Comparison of ENCODE assay signal across 8 cellular contexts in genomic region chr6:26521485-26522391, GRCh38. TPM values are rescaled to one million over a fixed set of nuclear protein-coding genes. Genes with fewer than 3 reads are reported as not detected.
DNase-seq lines count a peak whose midpoint lies in the region; ATAC-seq, FAIRE-seq and TF ChIP-seq lines count a peak whose summit lies in the region.

No MANE protein-coding gene starts in this region.

- under 1% methylated on average over 65 of the region's 76 CpGs for WGBS in GM12878 (ENCODE audit: insufficient coverage, insufficient replicate concordance, low lambda C conversion rate, missing lambda C conversion rate)

- no peak overlapping the region for H3K4me3 ChIP-seq in KMS-11 (IDR thresholded peaks at IDR 0.05; ENCODE audit: insufficient read depth, low read depth, low read length)
- H3K4me3 ChIP-seq in GM12878 = peak overlapping the region; percentile 57
- peak overlapping the region; percentile 84 for H3K4me3 ChIP-seq in iPS-11a (ENCODE audit: low read depth, low read length)
- peak overlapping the region; percentile 50 for H3K4me3 ChIP-seq in skeletal muscle cell (ENCODE audit: low read depth, low read length)

- H3K27ac ChIP-seq in KMS-11 (peak overlapping the region; percentile 97), GM12878 (ENCODE audit: control insufficient read depth, insufficient read depth) (peak overlapping the region; percentile 88)

- TF ChIP-seq RAD21 in GM12878 (IDR thresholded peaks at IDR 0.05; ENCODE audit: insufficient read depth, low read depth, low read length) = no peak

- no peaks in the 10 kb centered on the region for H3K9me3 ChIP-seq in GM12878 (replicated peaks; ENCODE audit: control insufficient read depth, insufficient read depth, low read length)

- ATAC-seq in GM21619 (IDR thresholded peaks at IDR 0.05; ENCODE audit: unreplicated experiment) = peak; percentile 80
- peak; percentile 94 for ATAC-seq in GM12878

- TF ChIP-seq CTCF in KMS-11 (conservative IDR thresholded peaks at IDR 0.05; ENCODE audit: low read depth, low read length) = peak; percentile 62
- peak; percentile 39 to 47 (median 44); a peak in 4 of 6 replicates for TF ChIP-seq CTCF in GM12878 (IDR thresholded peaks at IDR 0.05 in 2 of 3, conservative IDR thresholded peaks at IDR 0.05 in 1 of 3; ENCODE audit: control insufficient read depth in 2 of 3, extremely low read depth in 1 of 3, insufficient read depth in 1 of 3, low read depth in 3 of 3, low read length in 3 of 3)

- no peak for TF ChIP-seq EP300 in GM12878 (IDR thresholded peaks at IDR 0.05; ENCODE audit: borderline replicate concordance in 1 of 2, control insufficient read depth in 1 of 2, low read depth in 2 of 2, low read length in 2 of 2)

- H3K27me3 ChIP-seq in KMS-11 (ENCODE audit: insufficient read depth, low read depth) (no peaks in the 10 kb centered on the region), GM12878 (replicated peaks in 1 of 2; ENCODE audit: control insufficient read depth in 2 of 2, insufficient read depth in 2 of 2, low read length in 1 of 2) (no peaks in the 10 kb centered on the region)

- BruUV-seq in GM12878 (replicated peaks; lab: Mats Ljungman, UMichigan) = no TSS peak

- no peak for FAIRE-seq in GM12878 (lab: Jason Lieb, UNC)

- H3K79me2 ChIP-seq in KMS-11 (ENCODE audit: insufficient read depth, low read depth) = no peaks in the 10 kb centered on the region
- peaks cover 5% of the 10 kb centered on the region for H3K79me2 ChIP-seq in GM12878 (ENCODE audit: control insufficient read depth, insufficient read depth, low read length)

- H4K20me1 ChIP-seq in KMS-11 (ENCODE audit: insufficient read depth) (no peaks in the 10 kb centered on the region), GM12878 (ENCODE audit: control insufficient read depth, insufficient read depth) (no peaks in the 10 kb centered on the region)

- peak; percentile 87 for TF ChIP-seq POLR2A in GM12878 (IDR thresholded peaks at IDR 0.05; ENCODE audit: low read depth, low read length)

- in situ Hi-C loops in GM12878 (cut with MboI) = no loop called here

- RAD21 ChIA-PET in GM12878 (lab: Charles Lee; ENCODE audit: unreplicated experiment) = interaction anchor here (1.1 to 1.9 kb wide), 8 partner anchors 10 to 192 kb away, joined by 3 to 9 read pairs (median 4); partner anchors contain the start of gene HMGN4

- SMC1A ChIA-PET in GM12878 (lab: Charles Lee; ENCODE audit: uncharacterized antibody, unreplicated experiment) = interaction anchor here (0.7 to 2.4 kb wide), 10 partner anchors 11 to 50 kb away, joined by 3 to 14 read pairs (median 4); partner anchors contain the start of gene HMGN4

- POLR2A ChIA-PET in GM12878 (lab: Charles Lee) = interaction anchor here (0.5 to 4.7 kb wide), 4 partner anchors 11 to 1369 kb away, joined by 5 to 16 read pairs (median 12); no protein-coding TSS in a partner anchor

- H3K4me2 ChIP-seq in KMS-11 = peak overlapping the region; percentile 73
- peak overlapping the region; percentile 87 for H3K4me2 ChIP-seq in GM12878 (ENCODE audit: control insufficient read depth, insufficient read depth)

- CTCF ChIA-PET in GM12878 (lab: Yijun Ruan, JAX) = interaction anchor here (0.7 to 2.0 kb wide), 9 partner anchors 10 to 417 kb away, joined by 3 to 5 read pairs (median 4); no protein-coding TSS in a partner anchor

- H3K36me3 ChIP-seq in KMS-11 (ENCODE audit: insufficient read depth) (no peaks in the 10 kb centered on the region), GM12878 (ENCODE audit: control insufficient read depth in 2 of 2, insufficient read depth in 2 of 2, low read length in 1 of 2) (no peaks in the 10 kb centered on the region)

- H3K4me1 ChIP-seq in KMS-11 (ENCODE audit: low read depth, poor library complexity, severe bottlenecking) (peaks cover 7% of the 10 kb centered on the region), GM12878 (ENCODE audit: control insufficient read depth, insufficient read depth, low read length) (peaks cover 6% of the 10 kb centered on the region)

- H3K9ac ChIP-seq in KMS-11 (peak overlapping the region; percentile 92), GM12878 (ENCODE audit: control insufficient read depth, insufficient read depth, low read length) (peak overlapping the region; percentile 79)

- H2AFZ ChIP-seq in KMS-11 (ENCODE audit: low read depth) (peak overlapping the region; percentile 88), GM12878 (ENCODE audit: control insufficient read depth, low read depth, low read length) (peak overlapping the region; percentile 85)

- intact Hi-C loops in GM12878 (cut with micrococcal nuclease; ENCODE audit: unreplicated experiment) = loop anchor here (1.0 to 2.0 kb wide), 4 partner anchors 11 to 47 kb away; no protein-coding TSS in a partner anchor

- DNase-seq in EH (ENCODE audit: low read depth) (peak; percentile 82), T-helper 22 cell (ENCODE audit: low read depth) (peak; percentile 53), GM12878 (ENCODE audit: low read depth, low spot score) (no peak), skeletal muscle cell (ENCODE audit: low read depth) (no peak), NCI-H2196 treated with DMSO at 0.1 percent for 48 hours (lab: John Stamatoyannopoulos, UW; ENCODE audit: unreplicated experiment) (no peak)

TF ChIP-seq in GM12878, 131 proteins besides CTCF, POLR2A, EP300 and RAD21 (continues in another document):
- TF ChIP-seq, protein P1, sequence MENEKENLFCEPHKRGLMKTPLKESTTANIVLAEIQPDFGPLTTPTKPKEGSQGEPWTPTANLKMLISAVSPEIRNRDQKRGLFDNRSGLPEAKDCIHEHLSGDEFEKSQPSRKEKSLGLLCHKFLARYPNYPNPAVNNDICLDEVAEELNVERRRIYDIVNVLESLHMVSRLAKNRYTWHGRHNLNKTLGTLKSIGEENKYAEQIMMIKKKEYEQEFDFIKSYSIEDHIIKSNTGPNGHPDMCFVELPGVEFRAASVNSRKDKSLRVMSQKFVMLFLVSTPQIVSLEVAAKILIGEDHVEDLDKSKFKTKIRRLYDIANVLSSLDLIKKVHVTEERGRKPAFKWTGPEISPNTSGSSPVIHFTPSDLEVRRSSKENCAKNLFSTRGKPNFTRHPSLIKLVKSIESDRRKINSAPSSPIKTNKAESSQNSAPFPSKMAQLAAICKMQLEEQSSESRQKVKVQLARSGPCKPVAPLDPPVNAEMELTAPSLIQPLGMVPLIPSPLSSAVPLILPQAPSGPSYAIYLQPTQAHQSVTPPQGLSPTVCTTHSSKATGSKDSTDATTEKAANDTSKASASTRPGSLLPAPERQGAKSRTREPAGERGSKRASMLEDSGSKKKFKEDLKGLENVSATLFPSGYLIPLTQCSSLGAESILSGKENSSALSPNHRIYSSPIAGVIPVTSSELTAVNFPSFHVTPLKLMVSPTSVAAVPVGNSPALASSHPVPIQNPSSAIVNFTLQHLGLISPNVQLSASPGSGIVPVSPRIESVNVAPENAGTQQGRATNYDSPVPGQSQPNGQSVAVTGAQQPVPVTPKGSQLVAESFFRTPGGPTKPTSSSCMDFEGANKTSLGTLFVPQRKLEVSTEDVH (IDR thresholded peaks at IDR 0.05; ENCODE audit: low read depth, partially characterized antibody) = no peak
- TF ChIP-seq SP1 (IDR thresholded peaks at IDR 0.05; ENCODE audit: low read depth, low read length) (no peak), NRF1 (conservative IDR thresholded peaks at IDR 0.05; ENCODE audit: low read depth, low read length) (no peak)

RNA-seq across cellular contexts. Expression of gene HMGN4, which starts 16.4 kb away (rescaled TPM):
- total RNA-seq in GM12878 (2013; cell fraction: nucleolus; rRNA removed) = 28.9 and 31.1 TPM in 2 replicates
- total RNA-seq in GM12878 (2014; rRNA removed) (73.9 and 90.7 TPM in 2 replicates), GM12878 (2014; rRNA removed; fragmentation: Illumina TruSeq; extraction: Trizol) (99.0 and 99.1 TPM in 2 replicates), GM12878 (2021) (64.2 and 67.2 TPM in 2 replicates)
- polyA plus RNA-seq in GM12878 (2011; ENCODE audit: low read depth) = 45.4 TPM
- polyA plus RNA-seq in GM12878 (2011; rRNA removed) (79.5 and 112 TPM in 2 replicates), GM12878 (2014; fragmentation: Illumina TruSeq; extraction: Trizol) (87.4 and 98.8 TPM in 2 replicates), GM12878 (2014; fragmentation: Nextera tagmentation; extraction: Ambion mirVana) (10 to 100 TPM; 26.7 to 31.2 TPM), GM12878 (2014; rRNA removed) (54.6 and 71.6 TPM in 2 replicates), GM12878 (2016; fragmentation: Nextera tagmentation; extraction: Ambion mirVana) (10 to 100 TPM; 85.8 to 88.6 TPM)
- polyA plus RNA-seq in GM12878 (2011; cell fraction: cytosol; rRNA removed) = 53.2 and 53.3 TPM in 2 replicates
- polyA plus RNA-seq in GM12878 (2011; cell fraction: nucleus; rRNA removed) = 25.6 and 31.0 TPM in 2 replicates
- 40.3 and 60.7 TPM in 2 replicates for polyA plus RNA-seq in GM12878 (2012)
- 45.3 and 47.3 TPM in 2 replicates for polyA minus RNA-seq in GM12878 (2011; rRNA and poly(A)+ RNA removed)
- polyA minus RNA-seq in GM12878 (2011; cell fraction: cytosol; rRNA and poly(A)+ RNA removed) = 13.1 and 21.7 TPM in 2 replicates
- 4.3 and 7.9 TPM in 2 replicates for polyA minus RNA-seq in GM12878 (2011; cell fraction: nucleus; rRNA and poly(A)+ RNA removed)

RNA-seq across cellular contexts. Expression of gene BTN1A1, which starts 21.6 kb away (rescaled TPM):
- total RNA-seq in GM12878 (2013; cell fraction: nucleolus; rRNA removed) = not detected in 2 replicates
- total RNA-seq in GM12878 (2014; rRNA removed) (0.79 and 1.1 TPM in 2 replicates), GM12878 (2014; rRNA removed; fragmentation: Illumina TruSeq; extraction: Trizol) (1.1 TPM in 2 replicates), GM12878 (2021) (1.1 and 1.5 TPM in 2 replicates)
- 0.26 TPM for polyA plus RNA-seq in GM12878 (2011; ENCODE audit: low read depth)
- polyA plus RNA-seq in GM12878 (2011; rRNA removed) (0.04 and 0.05 TPM in 2 replicates), GM12878 (2014; fragmentation: Illumina TruSeq; extraction: Trizol) (1.7 and 2.2 TPM in 2 replicates), GM12878 (2014; fragmentation: Nextera tagmentation; extraction: Ambion mirVana) (under 1 TPM; 0.82 to 0.91 TPM), GM12878 (2014; rRNA removed) (0.57 and 0.63 TPM in 2 replicates), GM12878 (2016; fragmentation: Nextera tagmentation; extraction: Ambion mirVana) (1 to 10 TPM in 1 of 2 experiments, under 1 TPM in 1; 0.18 to 1.1 TPM)
- 0.03 TPM in 2 replicates for polyA plus RNA-seq in GM12878 (2011; cell fraction: cytosol; rRNA removed)
- not detected in 2 replicates for polyA plus RNA-seq in GM12878 (2011; cell fraction: nucleus; rRNA removed)
- polyA plus RNA-seq in GM12878 (2012) = 0.08 and 0.26 TPM in 2 replicates
- not detected in 2 replicates for polyA minus RNA-seq in GM12878 (2011; rRNA and poly(A)+ RNA removed)
- not detected in 2 replicates for polyA minus RNA-seq in GM12878 (2011; cell fraction: cytosol; rRNA and poly(A)+ RNA removed)
- not detected in 2 replicates for polyA minus RNA-seq in GM12878 (2011; cell fraction: nucleus; rRNA and poly(A)+ RNA removed)

Comparison
In these comparisons a context has a peak if more than half of its experiments do, and no peak if none do; other contexts are left out.
1. DNase-seq: peak in EH (single experiment) and T-helper 22 cell (single experiment); none in GM12878 (single experiment), skeletal muscle cell (single experiment) and NCI-H2196 treated with DMSO at 0.1 percent for 48 hours (single experiment).